In the genomic region with DNA sequence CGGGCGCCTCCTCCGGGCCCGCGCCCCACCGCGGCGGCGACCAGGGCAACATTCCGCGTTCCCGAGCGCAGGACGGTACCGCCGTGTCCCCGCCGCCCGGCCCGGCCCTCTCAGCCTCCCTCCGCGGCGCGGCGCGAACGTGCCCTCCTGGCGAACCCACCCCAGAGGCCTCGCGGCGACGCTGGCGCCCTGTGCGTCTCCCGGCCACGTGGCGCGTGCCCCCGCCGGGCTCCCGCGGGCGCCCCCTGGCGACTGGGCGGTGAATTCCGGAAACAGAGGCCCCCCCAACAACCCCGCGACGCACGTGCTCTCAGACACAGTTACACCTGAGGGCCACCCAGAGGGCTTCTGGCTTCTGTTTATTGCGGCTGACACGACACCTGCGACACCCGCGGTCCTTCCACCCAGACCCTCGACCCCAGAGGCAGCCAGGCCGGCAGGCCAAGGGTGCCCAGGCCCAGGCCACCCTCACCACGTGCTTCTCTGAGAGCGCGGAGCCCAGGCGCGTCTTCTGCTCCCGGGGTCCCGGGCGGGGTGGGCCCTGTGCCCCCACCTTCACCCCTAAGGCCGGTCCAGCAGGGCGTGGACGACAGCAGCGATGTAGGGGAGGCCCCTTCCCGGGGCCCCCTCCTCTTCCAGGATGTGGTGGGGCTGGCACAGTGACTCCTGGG, we compare ENCODE assay signal across 13 cellular contexts. TPM values are rescaled to one million over a fixed set of nuclear protein-coding genes. Genes with fewer than 3 reads are reported as not detected.
DNase-seq lines count a peak whose midpoint lies in the region; ATAC-seq and TF ChIP-seq lines count a peak whose summit lies in the region.
"Had no signal": no experiment of that assay in that cellular context is flagged by ENCODE, and none has a peak within 500 bp of the region (broad histone marks: within the 10 kb centered on the region; RNA-seq: fewer than 3 reads in every experiment).

A gene (minus strand): TSS at position 210 of the 671 bp plus-strand sequence. CDS start 158 bp downstream, at position 52.

- peaks cover 10% of the 10 kb centered on the region for H3K36me3 ChIP-seq in endodermal cell (ENCODE audit: control insufficient read depth, insufficient read depth, low read length)

- intact Hi-C loops in sciatic nerve (cut with DNase I): no loop called here

- POLR2A ChIA-PET in activated CD4-positive, alpha-beta T cell treated with anti-CD3 and anti-CD28 coated beads, Interleukin-2, amount 10 ng/mL, durations not matched to agents 7 days and 5 days (lab: Charles Lee): no interaction called here

- H3K4me1 ChIP-seq in endodermal cell (ENCODE audit: control insufficient read depth, insufficient read depth, low read length): peaks cover 4% of the 10 kb centered on the region
- H3K4me1 ChIP-seq: parathyroid adenoma had no signal

- peaks cover 18% of the 10 kb centered on the region for H3K36me3 Mint-ChIP-seq in activated CD4-positive, alpha-beta T cell treated with anti-CD3 and anti-CD28 coated beads, Interleukin-2, amount 10 ng/mL, durations not matched to agents 7 days and 5 days (ENCODE audit: low read depth)
- H3K36me3 Mint-ChIP-seq in endodermal cell (ENCODE audit: low read depth): peaks cover 27% of the 10 kb centered on the region
- peaks cover 30% of the 10 kb centered on the region for H3K36me3 Mint-ChIP-seq in effector memory CD8-positive, alpha-beta T cell (ENCODE audit: insufficient read depth)

- WGBS in endodermal cell (ENCODE audit: insufficient coverage in 1 of 2, insufficient read length in 1 of 2), 2 experiments: 94 to 96% methylated on average over 47 to 70 of the region's 70 CpGs

- 0 out of 2 replicates have a peak, but pooled peaks have one; percentile 4 for TF ChIP-seq CTCF in LNCaP clone FGC (IDR thresholded peaks at IDR 0.05; ENCODE audit: control insufficient read depth, extremely low read depth, insufficient read depth)
- peak; percentile 67 for TF ChIP-seq CTCF in endodermal cell (conservative IDR thresholded peaks at IDR 0.05)

- no peak for ATAC-seq in sciatic nerve
- no peak for ATAC-seq in effector memory CD8-positive, alpha-beta T cell (replicated peaks)

- no peaks in the 10 kb centered on the region for H3K9me3 ChIP-seq in endodermal cell (ENCODE audit: control insufficient read depth, low read length)
- H3K9me3 ChIP-seq: upper lobe of left lung had no signal

- CTCF ChIA-PET in activated CD4-positive, alpha-beta T cell treated with anti-CD3 and anti-CD28 coated beads, Interleukin-2, amount 10 ng/mL, durations not matched to agents 7 days and 5 days (lab: Charles Lee): interaction anchor here (0.9 kb wide), 2 partner anchors 10 kb away, joined by 3 to 6 read pairs; no protein-coding TSS in a partner anchor

- no peak within 1 kb of the TSS for H3K27ac ChIP-seq in endodermal cell (ENCODE audit: low read depth, low read length)
- H3K27ac ChIP-seq: GM23248, parathyroid adenoma, upper lobe of left lung had no signal

- no peaks in the 10 kb centered on the region for H3K27me3 Mint-ChIP-seq in activated CD4-positive, alpha-beta T cell treated with anti-CD3 and anti-CD28 coated beads, Interleukin-2, amount 10 ng/mL, durations not matched to agents 7 days and 5 days
- no peaks in the 10 kb centered on the region for H3K27me3 Mint-ChIP-seq in endodermal cell (ENCODE audit: insufficient read depth)
- no peaks in the 10 kb centered on the region for H3K27me3 Mint-ChIP-seq in effector memory CD8-positive, alpha-beta T cell

- no peaks in the 10 kb centered on the region for H3K27me3 ChIP-seq in endodermal cell (ENCODE audit: control insufficient read depth, insufficient read depth, low read length, poor library complexity, severe bottlenecking)
- H3K27me3 ChIP-seq: upper lobe of left lung had no signal

- H3K9me3 Mint-ChIP-seq in activated CD4-positive, alpha-beta T cell treated with anti-CD3 and anti-CD28 coated beads, Interleukin-2, amount 10 ng/mL, durations not matched to agents 7 days and 5 days: no peaks in the 10 kb centered on the region
- H3K9me3 Mint-ChIP-seq in endodermal cell: no peaks in the 10 kb centered on the region
- no peaks in the 10 kb centered on the region for H3K9me3 Mint-ChIP-seq in effector memory CD8-positive, alpha-beta T cell

- DNase-seq in activated CD4-positive, alpha-beta T cell treated with anti-CD3 and anti-CD28 coated beads, Interleukin-2, amount 10 ng/mL, durations not matched to agents 7 days and 5 days: no peak
- DNase-seq in activated CD4-positive, alpha-beta T cell treated with anti-CD3 and anti-CD28 coated beads, Interleukin-2, amount 50 U/mL, for 48 hours: no peak
- DNase-seq in LNCaP clone FGC (ENCODE audit: low read depth) (no peak), endodermal cell (peak; percentile 83), sciatic nerve (ENCODE audit: low spot score) (no peak), NCI-H1436 (lab: John Stamatoyannopoulos, UW) (no peak), NCI-H446 (lab: John Stamatoyannopoulos, UW) (no peak)
- DNase-seq in effector memory CD8-positive, alpha-beta T cell: no peak
- DNase-seq: DMS79, GM23248, MM.1S had no signal

- H3K4me3 Mint-ChIP-seq in activated CD4-positive, alpha-beta T cell treated with anti-CD3 and anti-CD28 coated beads, Interleukin-2, amount 10 ng/mL, durations not matched to agents 7 days and 5 days: no peak within 1 kb of the TSS
- H3K4me3 Mint-ChIP-seq in endodermal cell: no peak within 1 kb of the TSS
- no peak within 1 kb of the TSS for H3K4me3 Mint-ChIP-seq in effector memory CD8-positive, alpha-beta T cell

- H3K4me3 ChIP-seq in LNCaP clone FGC (ENCODE audit: low read depth, low read length) (no peak within 1 kb of the TSS), endodermal cell (ENCODE audit: low read length) (no peak within 1 kb of the TSS)
- H3K4me3 ChIP-seq: GM23248, upper lobe of left lung had no signal

- H3K27ac Mint-ChIP-seq in activated CD4-positive, alpha-beta T cell treated with anti-CD3 and anti-CD28 coated beads, Interleukin-2, amount 10 ng/mL, durations not matched to agents 7 days and 5 days: no peak within 1 kb of the TSS
- H3K27ac Mint-ChIP-seq in endodermal cell: no peak within 1 kb of the TSS
- H3K27ac Mint-ChIP-seq in effector memory CD8-positive, alpha-beta T cell: peak within 1 kb of the TSS in 1 of 2 donors; percentile 80

- peaks cover 30% of the 10 kb centered on the region for H3K4me1 Mint-ChIP-seq in activated CD4-positive, alpha-beta T cell treated with anti-CD3 and anti-CD28 coated beads, Interleukin-2, amount 10 ng/mL, durations not matched to agents 7 days and 5 days
- peaks cover 16% of the 10 kb centered on the region for H3K4me1 Mint-ChIP-seq in endodermal cell
- peaks cover 12 to 14% of the 10 kb centered on the region in 2 donors for H3K4me1 Mint-ChIP-seq in effector memory CD8-positive, alpha-beta T cell (ENCODE audit: low read depth in 2 of 2)

- no peak within 1 kb of the TSS for H3K9ac ChIP-seq in endodermal cell (ENCODE audit: extremely low read depth, low read length, poor library complexity, severe bottlenecking)
- H3K9ac ChIP-seq: GM23248, parathyroid adenoma had no signal

RNA-seq across cellular contexts. Expression of the gene that starts here (rescaled TPM):
- 10 to 100 TPM; 34.6 to 36.1 TPM for total RNA-seq in activated CD4-positive, alpha-beta T cell treated with anti-CD3 and anti-CD28 coated beads, Interleukin-2, amount 10 ng/mL, durations not matched to agents 7 days and 5 days
- 1 to 10 TPM; 5.8 to 6.3 TPM for total RNA-seq in endodermal cell
- 5.6 TPM for polyA plus RNA-seq in endodermal cell (2013, experiment 1 of 2)
- polyA plus RNA-seq in endodermal cell (2013, experiment 2 of 2): 4.6 TPM
- total RNA-seq in sciatic nerve: 13.6 TPM
- total RNA-seq: GM23248 had no signal
- polyA plus RNA-seq: GM23248 had no signal
